In genomic region chr11:78168539-78169477, GRCh38 we compare ENCODE assay signal across 9 cellular contexts. TPM values are rescaled to one million over a fixed set of nuclear protein-coding genes. Genes with fewer than 3 reads are reported as not detected.
DNase-seq lines count a peak whose midpoint lies in the region; ATAC-seq and TF ChIP-seq lines count a peak whose summit lies in the region.
"Had no signal": no experiment of that assay in that cellular context is flagged by ENCODE, and none has a peak within 500 bp of the region (broad histone marks: within the 10 kb centered on the region; RNA-seq: fewer than 3 reads in every experiment).

No MANE protein-coding gene starts in this region.

- H3K9me3 ChIP-seq in Peyer's patch (no peaks in the 10 kb centered on the region), mucosa of descending colon (no peaks in the 10 kb centered on the region), upper lobe of left lung (no peaks in the 10 kb centered on the region)

- TF ChIP-seq POLR2A in Peyer's patch (IDR thresholded peaks at IDR 0.05) (no peak), upper lobe of left lung (IDR thresholded peaks at IDR 0.05) (no peak), erythroblast (IDR thresholded peaks at IDR 0.05; ENCODE audit: low read length) (no peak)

- ATAC-seq in mucosa of descending colon (peak; percentile 54), upper lobe of left lung (ENCODE audit: low FRiP score in 2 of 2) (peak; percentile 83 to 95), HG03521 (IDR thresholded peaks at IDR 0.05; ENCODE audit: unreplicated experiment) (no peak)
- ATAC-seq: T-helper 17 cell had no signal

- H3K4me3 ChIP-seq in Peyer's patch (no peak overlapping the region), mucosa of descending colon (no peak overlapping the region), upper lobe of left lung (no peak overlapping the region)

- intact Hi-C loops in mucosa of descending colon (cut with DNase I, micrococcal nuclease): no loop called here

- 31 to 55% methylated on average over 10 of the region's 17 CpGs for whole genome bisulfite sequencing in upper lobe of left lung, 2 donors

- H3K27me3 ChIP-seq in Peyer's patch (no peaks in the 10 kb centered on the region), upper lobe of left lung (no peaks in the 10 kb centered on the region)

- H3K27ac ChIP-seq in Peyer's patch: peak overlapping the region; percentile 10 to 75 (median 44)
- H3K27ac ChIP-seq in upper lobe of left lung: peak overlapping the region; percentile 75 to 85 (median 80)

- DNase-seq in Peyer's patch (peak in 1 of 3 donors; percentile 63), fibroblast of gingiva (ENCODE audit: low read depth) (peak; percentile 96), mucosa of descending colon (peak; percentile 34 to 63 (median 38)), upper lobe of left lung (peak; percentile 30 to 46), erythroblast (lab: John Stamatoyannopoulos, UW) (no peak), pons (ENCODE audit: low spot score) (no peak)
- DNase-seq: NCI-H2029, T-helper 17 cell had no signal

- peaks cover 0 to 9% (median 0%) of the 10 kb centered on the region in 3 donors for H3K36me3 ChIP-seq in Peyer's patch
- no peaks in the 10 kb centered on the region for H3K36me3 ChIP-seq in mucosa of descending colon (ENCODE audit: low read depth)
- H3K36me3 ChIP-seq in upper lobe of left lung: peaks cover 0 to 15% (median 10%) of the 10 kb centered on the region in 4 donors

- H3K4me1 ChIP-seq in Peyer's patch (peaks cover 0 to 13% (median 0%) of the 10 kb centered on the region in 4 donors), mucosa of descending colon (ENCODE audit: low read depth) (no peaks in the 10 kb centered on the region), upper lobe of left lung (peaks cover 6 to 13% (median 11%) of the 10 kb centered on the region in 4 donors)

- no peak for TF ChIP-seq CTCF in Peyer's patch (IDR thresholded peaks at IDR 0.05)
- TF ChIP-seq CTCF in mucosa of descending colon (IDR thresholded peaks at IDR 0.05): no peak
- TF ChIP-seq CTCF in upper lobe of left lung (IDR thresholded peaks at IDR 0.05): no peak

- peak in 1 of 4 donors; percentile 17 for TF ChIP-seq EP300 in upper lobe of left lung (IDR thresholded peaks at IDR 0.05)

RNA-seq across cellular contexts. Expression of gene KCTD21, which starts 19.6 kb away (rescaled TPM):
- 10 to 100 TPM in 3 of 4 donors, 1 to 10 TPM in 1; 8.7 to 25.2 (median 16.9) TPM for total RNA-seq in Peyer's patch
- total RNA-seq in mucosa of descending colon: 10 to 100 TPM in 1 of 3 donors, 1 to 10 TPM in 2; 7.5 to 11.1 (median 8.1) TPM
- total RNA-seq in upper lobe of left lung: 10 to 100 TPM in 4 of 6 donors, 1 to 10 TPM in 2; 8.4 to 18.9 (median 10.7) TPM

RNA-seq across cellular contexts. Expression of gene USP35, which starts 19.9 kb away (rescaled TPM):
- total RNA-seq in Peyer's patch (10 to 100 TPM in 3 of 4 donors, 1 to 10 TPM in 1; 6.6 to 30.6 (median 13.3) TPM), mucosa of descending colon (10 to 100 TPM in 1 of 3 donors, 1 to 10 TPM in 2; 3.9 to 11.1 (median 4.9) TPM), upper lobe of left lung (10 to 100 TPM in 2 of 6 donors, 1 to 10 TPM in 4; 5.8 to 37.7 (median 8.0) TPM)

RNA-seq across cellular contexts. Expression of gene ALG8, which starts 29.4 kb away (rescaled TPM):
- total RNA-seq in Peyer's patch: 10 to 100 TPM; 12.7 to 83.3 (median 21.4) TPM
- total RNA-seq in mucosa of descending colon: 10 to 100 TPM; 24.3 to 32.7 (median 28.3) TPM
- total RNA-seq in upper lobe of left lung: 10 to 100 TPM in 5 of 6 donors, 1 to 10 TPM in 1; 5.2 to 31.4 (median 23.0) TPM

Comparison
In these comparisons a context has a peak if more than half of its experiments do, and no peak if none do; other contexts are left out.
1. DNase-seq: peak in fibroblast of gingiva (single experiment), mucosa of descending colon (3 of 3) and upper lobe of left lung (2 of 2); none in erythroblast (0 of 2) and pons (single experiment).